ENCODE assay signal across 10 cellular contexts in genomic region chr9:97635026-97635425, GRCh38. TPM values are rescaled to one million over a fixed set of nuclear protein-coding genes. Genes with fewer than 3 reads are reported as not detected.
DNase-seq lines count a peak whose midpoint lies in the region; ATAC-seq and TF ChIP-seq lines count a peak whose summit lies in the region.
"Had no signal": no experiment of that assay in that cellular context is flagged by ENCODE, and none has a peak within 500 bp of the region (broad histone marks: within the 10 kb centered on the region; RNA-seq: fewer than 3 reads in every experiment).

No MANE protein-coding gene starts in this region.

- peaks cover 25% of the 10 kb centered on the region for H3K36me3 Mint-ChIP-seq in Caco-2 (ENCODE audit: insufficient read depth, unreplicated experiment)
- H3K36me3 Mint-ChIP-seq in neural progenitor cell = no peaks in the 10 kb centered on the region

- no peaks in the 10 kb centered on the region for H3K27me3 Mint-ChIP-seq in Caco-2 (ENCODE audit: insufficient read depth, unreplicated experiment)
- H3K27me3 Mint-ChIP-seq in neural progenitor cell (ENCODE audit: insufficient read depth, low read depth) = peaks cover 2% of the 10 kb centered on the region

- peaks cover 86% of the 10 kb centered on the region for H3K79me2 ChIP-seq in neural progenitor cell (ENCODE audit: low read depth)

- no peak for TF ChIP-seq CTCF in Caco-2 (IDR thresholded peaks at IDR 0.05; ENCODE audit: insufficient read depth in 1 of 2, low read depth in 1 of 2, low read length in 1 of 2, severe bottlenecking in 1 of 2, unreplicated experiment in 1 of 2)
- TF ChIP-seq CTCF in dorsolateral prefrontal cortex (IDR thresholded peaks at IDR 0.05 in 54 of 56, conservative IDR thresholded peaks at IDR 0.05 in 2 of 56; ENCODE audit: low read depth in 1 of 56, partially characterized antibody in 56 of 56) = no peak
- no peak for TF ChIP-seq CTCF in neural progenitor cell (IDR thresholded peaks at IDR 0.05)

- H3K9me3 ChIP-seq in Caco-2 (no peaks in the 10 kb centered on the region), MG63 (no peaks in the 10 kb centered on the region), neural progenitor cell (ENCODE audit: low read depth) (no peaks in the 10 kb centered on the region)
- H3K9me3 ChIP-seq: gastroesophageal sphincter had no signal

- peak overlapping the region in 14 of 59 donors; percentile 2 to 98 (median 46) for H3K27ac ChIP-seq in dorsolateral prefrontal cortex
- H3K27ac ChIP-seq in neural progenitor cell = no peak overlapping the region

- H3K4me1 Mint-ChIP-seq in Caco-2 (ENCODE audit: low read depth, unreplicated experiment) (peaks cover 9% of the 10 kb centered on the region), neural progenitor cell (peaks cover 26% of the 10 kb centered on the region)

- H3K9me3 Mint-ChIP-seq in Caco-2 (ENCODE audit: unreplicated experiment) (no peaks in the 10 kb centered on the region), neural progenitor cell (no peaks in the 10 kb centered on the region)

- peak overlapping the region; percentile 77 for H3K9ac ChIP-seq in neural progenitor cell

- H3K36me3 ChIP-seq in Caco-2 (ENCODE audit: control insufficient read depth, insufficient read depth, low read length) (no peaks in the 10 kb centered on the region), MG63 (peaks cover 16% of the 10 kb centered on the region), neural progenitor cell (no peaks in the 10 kb centered on the region)
- H3K36me3 ChIP-seq: gastroesophageal sphincter had no signal

- H3K4me3 Mint-ChIP-seq in Caco-2 (ENCODE audit: unreplicated experiment) (peak overlapping the region; percentile 95), neural progenitor cell (peak overlapping the region; percentile 88)

- CTCF ChIA-PET in Caco-2 (lab: Charles Lee) = interaction anchor here (1.2 kb wide), 1 partner anchor 37 kb away, joined by 3 read pairs; no protein-coding TSS in a partner anchor

- H3F3A ChIP-seq in neural progenitor cell (ENCODE audit: low read depth) = peaks cover 35% of the 10 kb centered on the region

- DNase-seq in Caco-2 (no peak), MG63 (no peak), dorsolateral prefrontal cortex (no peak), neural progenitor cell (ENCODE audit: low spot score) (no peak), NCI-H187 (lab: John Stamatoyannopoulos, UW) (no peak), HUDEP-2 (lab: John Stamatoyannopoulos, UW; ENCODE audit: unreplicated experiment in 76 of 76) (no peak)

- H4K20me1 ChIP-seq in neural progenitor cell (ENCODE audit: low read depth) = peaks cover 58% of the 10 kb centered on the region

- H3K27ac Mint-ChIP-seq in Caco-2 (ENCODE audit: unreplicated experiment) (no peak overlapping the region), neural progenitor cell (no peak overlapping the region)

- H3K27me3 ChIP-seq in Caco-2 (replicated peaks; ENCODE audit: control insufficient read depth, insufficient read depth, low read length) (no peaks in the 10 kb centered on the region), MG63 (no peaks in the 10 kb centered on the region), dorsolateral prefrontal cortex (no peaks in the 10 kb centered on the region), neural progenitor cell (no peaks in the 10 kb centered on the region)
- H3K27me3 ChIP-seq: gastroesophageal sphincter had no signal

- H3K4me2 ChIP-seq in neural progenitor cell = peak overlapping the region; percentile 90

- POLR2A ChIA-PET in Caco-2 (lab: Charles Lee) = no interaction called here

- no peak overlapping the region for H2AFZ ChIP-seq in neural progenitor cell (replicated peaks)

- peaks cover 5% of the 10 kb centered on the region for H3K4me1 ChIP-seq in Caco-2
- H3K4me1 ChIP-seq in neural progenitor cell = peaks cover 21% of the 10 kb centered on the region

- intact Hi-C loops in Caco-2 (cut with micrococcal nuclease; ENCODE audit: unreplicated experiment) = no loop called here
- intact Hi-C loops in dorsolateral prefrontal cortex (cut with DNase I) = loop anchor here in 1 of 2 donors (2.0 kb wide), 1 partner anchor 62 kb away; the partner anchor contains the start of gene XPA

- BruUV-seq in Caco-2 (replicated peaks; lab: Mats Ljungman, UMichigan) = no TSS peak

- ATAC-seq in GM18511 (IDR thresholded peaks at IDR 0.05; ENCODE audit: unreplicated experiment) (no peak), GM18858 (IDR thresholded peaks at IDR 0.05; ENCODE audit: unreplicated experiment) (no peak)
- ATAC-seq: activated CD4-positive, CD25-positive, alpha-beta regulatory T cell treated with anti-CD3 and anti-CD28 coated beads, Interleukin-2, amount 50 U/mL, for 24 hours; gastroesophageal sphincter had no signal

- H3K4me3 ChIP-seq in Caco-2 (ENCODE audit: low read depth, low read length) (peak overlapping the region; percentile 99), MG63 (peak overlapping the region; percentile 94), dorsolateral prefrontal cortex (peak overlapping the region in 56 of 59 donors; percentile 78 to 100 (median 96)), neural progenitor cell (peak overlapping the region; percentile 85)

RNA-seq across cellular contexts. Expression of gene NCBP1, which starts 1.4 kb away (rescaled TPM):
- total RNA-seq in Caco-2 (2022) (59.7 and 66.9 TPM in 2 replicates), dorsolateral prefrontal cortex (10 to 100 TPM; 17.9 to 48.7 (median 32.4) TPM), neural progenitor cell (ENCODE audit: low replicate concordance) (42.3 and 55.9 TPM in 2 replicates)
- 35.7 and 263 TPM in 2 replicates for total RNA-seq in MG63 (2014; rRNA removed; shearing (Covaris generic); ENCODE audit: low replicate concordance)

RNA-seq across cellular contexts. Expression of gene TSTD2, which starts 1.9 kb away (rescaled TPM):
- total RNA-seq in Caco-2 (2022) = 20.7 and 21.4 TPM in 2 replicates
- total RNA-seq in MG63 (2014; rRNA removed; shearing (Covaris generic); ENCODE audit: low replicate concordance) = 12.0 and 21.6 TPM in 2 replicates
- total RNA-seq in dorsolateral prefrontal cortex = 10 to 100 TPM; 17.7 to 33.6 (median 25.5) TPM
- 31.5 and 45.4 TPM in 2 replicates for total RNA-seq in neural progenitor cell (ENCODE audit: low replicate concordance)
